Comparison of ENCODE assay signal across 2 cellular contexts in the genomic region with DNA sequence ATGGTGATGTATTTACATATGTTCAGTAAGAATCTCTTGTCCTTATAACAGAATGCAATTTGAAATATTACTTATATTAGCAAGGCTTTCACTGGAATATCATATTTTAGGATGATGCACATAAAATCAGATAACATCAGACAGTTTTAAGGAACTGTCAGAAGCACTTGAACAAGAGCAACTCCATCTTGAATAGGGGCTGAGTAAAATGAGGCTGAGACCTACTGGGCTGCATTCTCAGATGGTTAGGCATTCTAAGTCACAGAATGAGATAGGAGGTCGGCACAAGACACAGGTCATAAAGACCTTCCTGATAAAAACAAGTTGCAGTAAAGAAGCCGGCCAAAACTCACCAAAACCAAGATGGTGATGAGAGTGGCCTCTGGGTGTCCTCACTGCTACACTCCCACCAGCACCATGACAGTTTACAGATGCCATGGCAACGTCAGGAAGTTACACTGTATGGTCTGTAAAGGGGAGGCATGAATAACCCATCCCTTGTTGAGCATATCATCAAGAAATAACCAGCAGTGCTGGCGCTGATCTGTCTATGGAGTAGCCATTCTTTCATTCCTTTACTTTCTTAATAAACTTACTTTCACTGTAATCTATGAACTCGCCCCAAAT.
TF ChIP-seq lines count a peak whose summit lies in the region.

No MANE protein-coding gene starts in this region.

TF ChIP-seq in SK-N-SH, 30 proteins besides CTCF, POLR2A, EP300 and RAD21 (continued from another document):
- TF ChIP-seq YY1 (IDR thresholded peaks at IDR 0.05; ENCODE audit: low read depth) (no peak), FOXM1 (IDR thresholded peaks at IDR 0.05; ENCODE audit: low read depth) (no peak), MXI1 (IDR thresholded peaks at IDR 0.05; ENCODE audit: low read depth, low read length) (no peak), TCF12 (IDR thresholded peaks at IDR 0.05) (no peak), RFX5 (IDR thresholded peaks at IDR 0.05; ENCODE audit: low read length) (no peak), ELF1 (IDR thresholded peaks at IDR 0.05) (no peak), MEF2A (IDR thresholded peaks at IDR 0.05; ENCODE audit: borderline replicate concordance, low read depth) (no peak)
- TF ChIP-seq, protein P1, sequence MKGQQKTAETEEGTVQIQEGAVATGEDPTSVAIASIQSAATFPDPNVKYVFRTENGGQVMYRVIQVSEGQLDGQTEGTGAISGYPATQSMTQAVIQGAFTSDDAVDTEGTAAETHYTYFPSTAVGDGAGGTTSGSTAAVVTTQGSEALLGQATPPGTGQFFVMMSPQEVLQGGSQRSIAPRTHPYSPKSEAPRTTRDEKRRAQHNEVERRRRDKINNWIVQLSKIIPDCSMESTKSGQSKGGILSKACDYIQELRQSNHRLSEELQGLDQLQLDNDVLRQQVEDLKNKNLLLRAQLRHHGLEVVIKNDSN (IDR thresholded peaks at IDR 0.05; ENCODE audit: borderline replicate concordance, low read depth), result no peak
- TF ChIP-seq, protein P2, sequence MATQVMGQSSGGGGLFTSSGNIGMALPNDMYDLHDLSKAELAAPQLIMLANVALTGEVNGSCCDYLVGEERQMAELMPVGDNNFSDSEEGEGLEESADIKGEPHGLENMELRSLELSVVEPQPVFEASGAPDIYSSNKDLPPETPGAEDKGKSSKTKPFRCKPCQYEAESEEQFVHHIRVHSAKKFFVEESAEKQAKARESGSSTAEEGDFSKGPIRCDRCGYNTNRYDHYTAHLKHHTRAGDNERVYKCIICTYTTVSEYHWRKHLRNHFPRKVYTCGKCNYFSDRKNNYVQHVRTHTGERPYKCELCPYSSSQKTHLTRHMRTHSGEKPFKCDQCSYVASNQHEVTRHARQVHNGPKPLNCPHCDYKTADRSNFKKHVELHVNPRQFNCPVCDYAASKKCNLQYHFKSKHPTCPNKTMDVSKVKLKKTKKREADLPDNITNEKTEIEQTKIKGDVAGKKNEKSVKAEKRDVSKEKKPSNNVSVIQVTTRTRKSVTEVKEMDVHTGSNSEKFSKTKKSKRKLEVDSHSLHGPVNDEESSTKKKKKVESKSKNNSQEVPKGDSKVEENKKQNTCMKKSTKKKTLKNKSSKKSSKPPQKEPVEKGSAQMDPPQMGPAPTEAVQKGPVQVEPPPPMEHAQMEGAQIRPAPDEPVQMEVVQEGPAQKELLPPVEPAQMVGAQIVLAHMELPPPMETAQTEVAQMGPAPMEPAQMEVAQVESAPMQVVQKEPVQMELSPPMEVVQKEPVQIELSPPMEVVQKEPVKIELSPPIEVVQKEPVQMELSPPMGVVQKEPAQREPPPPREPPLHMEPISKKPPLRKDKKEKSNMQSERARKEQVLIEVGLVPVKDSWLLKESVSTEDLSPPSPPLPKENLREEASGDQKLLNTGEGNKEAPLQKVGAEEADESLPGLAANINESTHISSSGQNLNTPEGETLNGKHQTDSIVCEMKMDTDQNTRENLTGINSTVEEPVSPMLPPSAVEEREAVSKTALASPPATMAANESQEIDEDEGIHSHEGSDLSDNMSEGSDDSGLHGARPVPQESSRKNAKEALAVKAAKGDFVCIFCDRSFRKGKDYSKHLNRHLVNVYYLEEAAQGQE (IDR thresholded peaks at IDR 0.05; ENCODE audit: low read depth, low read length), result no peak

TF ChIP-seq in SK-N-SH treated with all-trans-retinoic acid at 6 μM for 48 hours, 23 proteins besides CTCF, POLR2A, EP300 and RAD21 (continued from another document):
- TF ChIP-seq, protein P3, sequence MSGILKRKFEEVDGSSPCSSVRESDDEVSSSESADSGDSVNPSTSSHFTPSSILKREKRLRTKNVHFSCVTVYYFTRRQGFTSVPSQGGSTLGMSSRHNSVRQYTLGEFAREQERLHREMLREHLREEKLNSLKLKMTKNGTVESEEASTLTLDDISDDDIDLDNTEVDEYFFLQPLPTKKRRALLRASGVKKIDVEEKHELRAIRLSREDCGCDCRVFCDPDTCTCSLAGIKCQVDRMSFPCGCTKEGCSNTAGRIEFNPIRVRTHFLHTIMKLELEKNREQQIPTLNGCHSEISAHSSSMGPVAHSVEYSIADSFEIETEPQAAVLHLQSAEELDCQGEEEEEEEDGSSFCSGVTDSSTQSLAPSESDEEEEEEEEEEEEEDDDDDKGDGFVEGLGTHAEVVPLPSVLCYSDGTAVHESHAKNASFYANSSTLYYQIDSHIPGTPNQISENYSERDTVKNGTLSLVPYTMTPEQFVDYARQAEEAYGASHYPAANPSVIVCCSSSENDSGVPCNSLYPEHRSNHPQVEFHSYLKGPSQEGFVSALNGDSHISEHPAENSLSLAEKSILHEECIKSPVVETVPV (CRISPR knock-in tag; IDR thresholded peaks at IDR 0.05), result no peak
- no peak for TF ChIP-seq ZC3H10 (CRISPR knock-in tag; IDR thresholded peaks at IDR 0.05)
- TF ChIP-seq ARNTL (CRISPR knock-in tag; IDR thresholded peaks at IDR 0.05; ENCODE audit: borderline replicate concordance, low read depth), result no peak
- TF ChIP-seq CSDC2 (CRISPR knock-in tag; IDR thresholded peaks at IDR 0.05), result no peak
- TF ChIP-seq, protein P4, sequence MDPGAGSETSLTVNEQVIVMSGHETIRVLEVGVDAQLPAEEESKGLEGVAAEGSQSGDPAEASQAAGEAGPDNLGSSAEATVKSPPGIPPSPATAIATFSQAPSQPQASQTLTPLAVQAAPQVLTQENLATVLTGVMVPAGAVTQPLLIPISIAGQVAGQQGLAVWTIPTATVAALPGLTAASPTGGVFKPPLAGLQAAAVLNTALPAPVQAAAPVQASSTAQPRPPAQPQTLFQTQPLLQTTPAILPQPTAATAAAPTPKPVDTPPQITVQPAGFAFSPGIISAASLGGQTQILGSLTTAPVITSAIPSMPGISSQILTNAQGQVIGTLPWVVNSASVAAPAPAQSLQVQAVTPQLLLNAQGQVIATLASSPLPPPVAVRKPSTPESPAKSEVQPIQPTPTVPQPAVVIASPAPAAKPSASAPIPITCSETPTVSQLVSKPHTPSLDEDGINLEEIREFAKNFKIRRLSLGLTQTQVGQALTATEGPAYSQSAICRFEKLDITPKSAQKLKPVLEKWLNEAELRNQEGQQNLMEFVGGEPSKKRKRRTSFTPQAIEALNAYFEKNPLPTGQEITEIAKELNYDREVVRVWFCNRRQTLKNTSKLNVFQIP (CRISPR knock-in tag; IDR thresholded peaks at IDR 0.05; ENCODE audit: borderline replicate concordance, low read depth), result no peak
- TF ChIP-seq RARB (CRISPR knock-in tag; IDR thresholded peaks at IDR 0.05), result no peak
- TF ChIP-seq, protein P5, sequence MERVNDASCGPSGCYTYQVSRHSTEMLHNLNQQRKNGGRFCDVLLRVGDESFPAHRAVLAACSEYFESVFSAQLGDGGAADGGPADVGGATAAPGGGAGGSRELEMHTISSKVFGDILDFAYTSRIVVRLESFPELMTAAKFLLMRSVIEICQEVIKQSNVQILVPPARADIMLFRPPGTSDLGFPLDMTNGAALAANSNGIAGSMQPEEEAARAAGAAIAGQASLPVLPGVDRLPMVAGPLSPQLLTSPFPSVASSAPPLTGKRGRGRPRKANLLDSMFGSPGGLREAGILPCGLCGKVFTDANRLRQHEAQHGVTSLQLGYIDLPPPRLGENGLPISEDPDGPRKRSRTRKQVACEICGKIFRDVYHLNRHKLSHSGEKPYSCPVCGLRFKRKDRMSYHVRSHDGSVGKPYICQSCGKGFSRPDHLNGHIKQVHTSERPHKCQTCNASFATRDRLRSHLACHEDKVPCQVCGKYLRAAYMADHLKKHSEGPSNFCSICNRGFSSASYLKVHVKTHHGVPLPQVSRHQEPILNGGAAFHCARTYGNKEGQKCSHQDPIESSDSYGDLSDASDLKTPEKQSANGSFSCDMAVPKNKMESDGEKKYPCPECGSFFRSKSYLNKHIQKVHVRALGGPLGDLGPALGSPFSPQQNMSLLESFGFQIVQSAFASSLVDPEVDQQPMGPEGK (CRISPR knock-in tag; IDR thresholded peaks at IDR 0.05; ENCODE audit: borderline replicate concordance), result no peak
- no peak for TF ChIP-seq TCF4 (CRISPR knock-in tag; IDR thresholded peaks at IDR 0.05; ENCODE audit: borderline replicate concordance)
- TF ChIP-seq ZNF70 (CRISPR knock-in tag; IDR thresholded peaks at IDR 0.05), result no peak
- no peak for TF ChIP-seq PPARA (CRISPR knock-in tag; IDR thresholded peaks at IDR 0.05; ENCODE audit: borderline replicate concordance)
- no peak for TF ChIP-seq ZNF565 (CRISPR knock-in tag; conservative IDR thresholded peaks at IDR 0.05; ENCODE audit: low read depth)
- no peak for TF ChIP-seq ZFP3 (CRISPR knock-in tag; IDR thresholded peaks at IDR 0.05)
- TF ChIP-seq GLIS3 (CRISPR knock-in tag; IDR thresholded peaks at IDR 0.05), result no peak
- TF ChIP-seq ZNF8 (CRISPR knock-in tag; IDR thresholded peaks at IDR 0.05), result no peak
